ENCODE assay signal across 10 cellular contexts in the genomic region with DNA sequence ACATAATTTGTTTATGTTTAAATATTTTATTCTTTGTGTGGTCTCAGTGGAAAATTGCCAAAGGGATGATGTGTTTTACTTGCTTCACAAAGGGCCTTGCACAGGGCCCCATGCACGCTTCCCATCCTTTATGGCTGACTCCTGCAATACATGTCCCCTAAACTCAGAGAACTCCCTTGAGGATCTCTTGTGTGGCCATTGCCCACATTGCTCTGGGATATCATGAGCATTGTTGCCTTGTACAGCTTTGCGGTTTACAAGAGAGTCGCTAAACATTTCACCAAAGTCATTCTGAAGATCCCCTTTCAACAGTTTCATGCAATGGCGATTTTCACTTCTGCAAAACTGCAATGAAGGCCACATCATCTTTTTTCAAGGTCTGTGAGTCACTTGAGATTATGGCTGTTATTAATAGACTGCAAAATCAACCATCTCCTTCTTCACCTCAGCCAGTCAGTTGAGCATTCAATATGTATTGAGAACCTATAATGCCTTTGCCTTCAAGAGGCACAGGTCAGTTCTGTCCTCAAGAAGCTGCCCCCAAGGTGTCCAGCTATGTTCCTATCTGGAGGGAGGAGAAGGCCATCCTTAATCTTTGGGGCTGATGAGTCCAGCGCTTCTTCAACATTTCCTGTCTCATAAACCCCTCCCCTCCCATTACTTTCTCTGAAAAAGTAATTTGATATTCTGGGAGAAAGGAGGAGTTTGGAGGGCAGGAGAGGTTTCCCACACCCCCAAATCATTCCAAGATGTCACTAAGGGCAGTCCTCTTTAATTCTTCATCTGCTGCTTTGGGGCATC.
DNase-seq lines count a peak whose midpoint lies in the region; ATAC-seq lines count a peak whose summit lies in the region.
"Had no signal": no experiment of that assay in that cellular context is flagged by ENCODE, and none has a peak within 500 bp of the region (broad histone marks: within the 10 kb centered on the region; RNA-seq: fewer than 3 reads in every experiment).

No MANE protein-coding gene starts in this region.

- ATAC-seq in GM18511 (IDR thresholded peaks at IDR 0.05; ENCODE audit: unreplicated experiment) (peak; percentile 98), GM21529 (IDR thresholded peaks at IDR 0.05; ENCODE audit: unreplicated experiment) (peak; percentile 98), HG03442 (IDR thresholded peaks at IDR 0.05; ENCODE audit: unreplicated experiment) (peak; percentile 99)

- DNase-seq in iris pigment epithelial cell (ENCODE audit: low read depth) = peak; percentile 35
- DNase-seq in EL = no peak
- no peak for DNase-seq in AG08396 (ENCODE audit: low spot score)
- no peak for DNase-seq in cortex of kidney (lab: John Stamatoyannopoulos, UW)
- no peak for DNase-seq in kidney tubule cell (ENCODE audit: low spot score)
- DNase-seq: activated CD4-positive, alpha-beta T cell treated with anti-CD3 and anti-CD28 coated beads, Interleukin-2, amount 10 ng/mL, durations not matched to agents 24 days and 14 days; sigmoid colon had no signal
